ENCODE assay signal across 9 cellular contexts in the genomic region with DNA sequence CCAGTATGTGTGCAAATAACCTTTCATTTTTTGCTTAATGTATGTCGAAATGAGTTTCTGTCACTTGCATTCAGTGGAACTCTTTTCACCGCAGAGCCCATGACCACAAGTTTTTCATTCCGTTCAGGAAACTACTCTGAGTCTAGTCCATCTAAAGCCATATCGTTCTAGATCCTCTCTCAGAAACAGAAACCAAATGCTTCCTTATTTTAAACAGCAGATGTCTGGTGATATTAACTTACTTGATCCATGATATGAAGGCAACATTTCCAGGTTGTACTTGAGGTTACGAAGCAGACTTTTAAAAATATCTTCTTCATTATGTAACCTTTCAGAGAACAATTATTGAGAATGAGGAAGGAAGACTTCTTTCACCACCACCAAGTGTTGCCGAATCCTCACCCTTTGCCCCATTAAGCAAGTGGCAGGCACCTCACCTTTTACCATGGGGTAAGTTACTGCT.
A peak's percentile ranks its signal among the peaks of the same experiment; 100 is the strongest.
DNase-seq lines count a peak whose midpoint lies in the region; ATAC-seq and TF ChIP-seq lines count a peak whose summit lies in the region.
"Had no signal": no experiment of that assay in that cellular context is flagged by ENCODE, and none has a peak within 500 bp of the region (broad histone marks: within the 10 kb centered on the region; RNA-seq: fewer than 3 reads in every experiment).

No MANE protein-coding gene starts in this region.

- peak overlapping the region in 1 of 8 donors; percentile 39 for H3K4me3 ChIP-seq in spleen
- no peak overlapping the region for H3K4me3 ChIP-seq in aorta (ENCODE audit: low read length in 2 of 2)

- TF ChIP-seq POLR2A in spleen (IDR thresholded peaks at IDR 0.05) = no peak

- intact Hi-C loops in spleen (cut with DNase I; ENCODE audit: low total_unique reads) = no loop called here
- intact Hi-C loops in aorta (cut with DNase I) = no loop called here

- H3K27me3 ChIP-seq in spleen (replicated peaks in 1 of 7) = no peaks in the 10 kb centered on the region
- H3K27me3 ChIP-seq in aorta (ENCODE audit: control insufficient read depth in 1 of 2, insufficient read depth in 2 of 2, low read length in 1 of 2) = no peaks in the 10 kb centered on the region

- H3K36me3 ChIP-seq in spleen (no peaks in the 10 kb centered on the region), aorta (ENCODE audit: control insufficient read depth in 1 of 2, insufficient read depth in 2 of 2, low read length in 1 of 2) (no peaks in the 10 kb centered on the region)

- peak overlapping the region; percentile 12 for H3K4me3 Mint-ChIP-seq in activated T-cell treated with anti-CD3 and anti-CD28 coated beads, Interleukin-2, amount 50 U/mL, for 24 hours

- peaks cover 38% of the 10 kb centered on the region for H3K4me1 Mint-ChIP-seq in activated T-cell treated with anti-CD3 and anti-CD28 coated beads, Interleukin-2, amount 50 U/mL, for 24 hours (ENCODE audit: low read depth)

- peaks cover 7% of the 10 kb centered on the region for H3K36me3 Mint-ChIP-seq in activated T-cell treated with anti-CD3 and anti-CD28 coated beads, Interleukin-2, amount 50 U/mL, for 24 hours (ENCODE audit: low read depth)

- no peaks in the 10 kb centered on the region for H3K27me3 Mint-ChIP-seq in activated T-cell treated with anti-CD3 and anti-CD28 coated beads, Interleukin-2, amount 50 U/mL, for 24 hours

- peaks cover 0 to 13% (median 0%) of the 10 kb centered on the region in 8 donors for H3K9me3 ChIP-seq in spleen
- H3K9me3 ChIP-seq in aorta (ENCODE audit: control insufficient read depth, low read length) = peaks cover 1% of the 10 kb centered on the region

- no peak for DNase-seq in activated T-cell treated with anti-CD3 and anti-CD28 coated beads, Interleukin-2, amount 50 U/mL, for 24 hours
- no peak for DNase-seq in activated T-cell treated with anti-CD3 and anti-CD28 coated beads, Interleukin-2, amount 50 U/mL, for 1 hour
- peak; percentile 99 for DNase-seq in SKM-1 treated with dmso at 0.1 percent for 144 hours (lab: John Stamatoyannopoulos, UW; ENCODE audit: unreplicated experiment)
- DNase-seq in spleen = no peak
- no peak for DNase-seq in cerebellar cortex (ENCODE audit: low spot score)
- no peak for DNase-seq in aorta
- no peak for DNase-seq in SW 1271 (lab: John Stamatoyannopoulos, UW)
- DNase-seq: nucleus accumbens had no signal

- H3K4me1 ChIP-seq in spleen (peaks cover 0 to 16% (median 5%) of the 10 kb centered on the region in 6 donors), aorta (ENCODE audit: control insufficient read depth in 1 of 2, insufficient read depth in 2 of 2, low read length in 2 of 2) (no peaks in the 10 kb centered on the region)

- H3K27ac Mint-ChIP-seq in activated T-cell treated with anti-CD3 and anti-CD28 coated beads, Interleukin-2, amount 50 U/mL, for 24 hours = no peak overlapping the region

- WGBS in spleen, 5 donors = 28 to 49% (median 37%) methylated on average over 6 of the region's 6 CpGs
- 79 to 87% methylated on average over 6 of the region's 6 CpGs for WGBS in aorta, 2 donors

- peak; percentile 74 for ATAC-seq in HG02973 (IDR thresholded peaks at IDR 0.05; ENCODE audit: unreplicated experiment)
- no peak for ATAC-seq in aorta (ENCODE audit: low FRiP score)

- peak overlapping the region in 7 of 8 donors; percentile 70 to 89 (median 81) for H3K27ac ChIP-seq in spleen
- no peak overlapping the region for H3K27ac ChIP-seq in aorta (ENCODE audit: low read depth in 1 of 2, low read length in 2 of 2)

- H3K9me3 Mint-ChIP-seq in activated T-cell treated with anti-CD3 and anti-CD28 coated beads, Interleukin-2, amount 50 U/mL, for 24 hours = peaks cover 9% of the 10 kb centered on the region

- TF ChIP-seq CTCF in spleen (IDR thresholded peaks at IDR 0.05 in 8 of 11, conservative IDR thresholded peaks at IDR 0.05 in 3 of 11) = no peak

Comparison
In these comparisons a context has a peak if more than half of its experiments do, and no peak if none do; other contexts are left out.
1. H3K27ac ChIP-seq: peak in spleen (7 of 8); none in aorta (0 of 2).